In the genomic region with DNA sequence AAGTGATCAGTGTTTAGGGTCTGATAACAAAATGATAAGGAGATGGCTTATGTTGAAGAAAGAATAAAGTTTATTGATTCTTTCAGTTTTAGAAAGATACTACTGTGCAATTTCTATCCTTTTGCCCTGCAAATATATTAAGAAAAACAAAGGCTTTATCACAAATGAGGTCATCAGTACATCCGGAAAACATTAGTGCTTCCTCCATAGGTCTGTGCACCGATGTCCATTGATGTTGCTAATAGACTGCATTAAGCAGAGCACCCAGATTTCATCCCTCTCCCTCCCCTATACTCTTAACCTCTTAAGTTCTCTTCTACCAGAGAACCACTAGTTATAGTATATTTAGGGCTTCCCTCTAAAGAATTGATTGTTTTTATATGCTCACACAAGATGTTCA, we compare ENCODE assay signal across 1 cellular context.
TF ChIP-seq lines count a peak whose summit lies in the region.

No MANE protein-coding gene starts in this region.

TF ChIP-seq in A549, 52 proteins besides CTCF, POLR2A, EP300 and RAD21 (continued from another document):
- TF ChIP-seq, protein P1, sequence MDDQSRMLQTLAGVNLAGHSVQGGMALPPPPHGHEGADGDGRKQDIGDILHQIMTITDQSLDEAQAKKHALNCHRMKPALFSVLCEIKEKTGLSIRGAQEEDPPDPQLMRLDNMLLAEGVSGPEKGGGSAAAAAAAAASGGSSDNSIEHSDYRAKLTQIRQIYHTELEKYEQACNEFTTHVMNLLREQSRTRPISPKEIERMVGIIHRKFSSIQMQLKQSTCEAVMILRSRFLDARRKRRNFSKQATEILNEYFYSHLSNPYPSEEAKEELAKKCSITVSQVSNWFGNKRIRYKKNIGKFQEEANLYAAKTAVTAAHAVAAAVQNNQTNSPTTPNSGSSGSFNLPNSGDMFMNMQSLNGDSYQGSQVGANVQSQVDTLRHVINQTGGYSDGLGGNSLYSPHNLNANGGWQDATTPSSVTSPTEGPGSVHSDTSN (IDR thresholded peaks at IDR 0.05), result no peak
- TF ChIP-seq MYC (IDR thresholded peaks at IDR 0.05; ENCODE audit: borderline replicate concordance, low read length), result no peak
